ENCODE assay signal across 8 cellular contexts in genomic region chr15:67840747-67841634, GRCh38. TPM values are rescaled to one million over a fixed set of nuclear protein-coding genes. Genes with fewer than 3 reads are reported as not detected.
A peak's percentile ranks its signal among the peaks of the same experiment; 100 is the strongest.
DNase-seq lines count a peak whose midpoint lies in the region; ATAC-seq and TF ChIP-seq lines count a peak whose summit lies in the region.

No MANE protein-coding gene starts in this region.

- H3K4me1 ChIP-seq in BLaER1 treated with 17β-estradiol and CSF1 and Interleukin-3, amounts not matched to agents 10 nM and 100 nM: peaks cover 24 to 51% (median 29%) of the 10 kb centered on the region in 10 experiments

- peak; percentile 67 for DNase-seq in H7
- DNase-seq in SK-MEL-5 (ENCODE audit: low read depth, low spot score): peak; percentile 43
- no peak for DNase-seq in epithelial cell of esophagus (ENCODE audit: low read depth)
- DNase-seq in myocyte (ENCODE audit: low read depth): peak; percentile 52
- DNase-seq in NCI-H226: no peak
- no peak for DNase-seq in DMS153 (lab: John Stamatoyannopoulos, UW)

- H4K20me1 ChIP-seq in BLaER1 treated with 17β-estradiol and CSF1 and Interleukin-3, amounts not matched to agents 10 nM and 100 nM: peaks cover 0 to 2% (median 2%) of the 10 kb centered on the region in 11 experiments; a peak in 10 of 22 replicates

- no peaks in the 10 kb centered on the region for H3K9me3 ChIP-seq in BLaER1 treated with 17β-estradiol and CSF1 and Interleukin-3, amounts not matched to agents 10 nM and 100 nM (replicated peaks in 1 of 11)

- peak overlapping the region; percentile 88 to 94 (median 91) for H3K9ac ChIP-seq in BLaER1 treated with 17β-estradiol and CSF1 and Interleukin-3, amounts not matched to agents 10 nM and 100 nM

- in situ Hi-C loops in SK-MEL-5 (cut with HindIII; ENCODE audit: low pct_unique_long_range_greater_than_20kb, low sequenced_read_pairs): no loop called here

- peak overlapping the region; percentile 79 to 93 (median 89) for H3K27ac ChIP-seq in BLaER1 treated with 17β-estradiol and CSF1 and Interleukin-3, amounts not matched to agents 10 nM and 100 nM

- H3K36me3 ChIP-seq in BLaER1 treated with 17β-estradiol and CSF1 and Interleukin-3, amounts not matched to agents 10 nM and 100 nM: no peaks in the 10 kb centered on the region
- H3K36me3 ChIP-seq in H7 (replicated peaks; ENCODE audit: control insufficient read depth, insufficient read depth, low read length): no peaks in the 10 kb centered on the region

- no peak for ATAC-seq in HG03196 (IDR thresholded peaks at IDR 0.05; ENCODE audit: unreplicated experiment)

- TF ChIP-seq CTCF in epithelial cell of esophagus (IDR thresholded peaks at IDR 0.05; ENCODE audit: insufficient read depth, low read depth, low read length, missing control alignments): no peak

- H3K4me2 ChIP-seq in BLaER1 treated with 17β-estradiol and CSF1 and Interleukin-3, amounts not matched to agents 10 nM and 100 nM: peak overlapping the region; percentile 80 to 98 (median 95)

- H3K4me3 ChIP-seq in BLaER1 treated with 17β-estradiol and CSF1 and Interleukin-3, amounts not matched to agents 10 nM and 100 nM: peak overlapping the region; percentile 64 to 87 (median 82)
- H3K4me3 ChIP-seq in H7 (ENCODE audit: insufficient read depth, low read depth, low read length) (peak overlapping the region; percentile 93), epithelial cell of esophagus (ENCODE audit: low read length) (peak overlapping the region; percentile 98)

- peaks cover 20 to 32% (median 29%) of the 10 kb centered on the region in 11 experiments for H3K27me3 ChIP-seq in BLaER1 treated with 17β-estradiol and CSF1 and Interleukin-3, amounts not matched to agents 10 nM and 100 nM
- H3K27me3 ChIP-seq in H7 (ENCODE audit: control insufficient read depth, insufficient read depth, low read length): peaks cover 32% of the 10 kb centered on the region

RNA-seq across cellular contexts. Expression of gene RNU6-1, which starts 1.1 kb away (rescaled TPM):
- total RNA-seq in H7 (2014; rRNA removed; shearing (Covaris generic)): not detected in 2 replicates
- not detected in 2 replicates for total RNA-seq in SK-MEL-5 (2014; rRNA removed; shearing (Covaris generic))
- polyA plus RNA-seq in SK-MEL-5 (2015; cell fraction: cytosol; rRNA removed): not detected in 2 replicates
- polyA plus RNA-seq in SK-MEL-5 (2015; cell fraction: nucleus; rRNA removed): not detected in 2 replicates
- not detected in 2 replicates for total RNA-seq in myocyte
- polyA plus RNA-seq in myocyte (2012): not detected

RNA-seq across cellular contexts. Expression of gene SKOR1, which starts 15.7 kb away (rescaled TPM):
- total RNA-seq in H7 (2014; rRNA removed; shearing (Covaris generic)): 0.11 TPM in 1 of 2 replicates, not detected in the other
- 0.03 TPM in 1 of 2 replicates, not detected in the other for total RNA-seq in SK-MEL-5 (2014; rRNA removed; shearing (Covaris generic))
- 0.11 and 0.14 TPM in 2 replicates for polyA plus RNA-seq in SK-MEL-5 (2015; cell fraction: cytosol; rRNA removed)
- 0.39 TPM in 1 of 2 replicates, not detected in the other for polyA plus RNA-seq in SK-MEL-5 (2015; cell fraction: nucleus; rRNA removed)
- total RNA-seq in myocyte: 0.05 and 0.08 TPM in 2 replicates
- polyA plus RNA-seq in myocyte (2012): 0.18 TPM

Comparison
In these comparisons a context has a peak if more than half of its experiments do, and no peak if none do; other contexts are left out.
1. DNase-seq: peak in H7 (single experiment), SK-MEL-5 (single experiment) and myocyte (single experiment); none in epithelial cell of esophagus (single experiment), NCI-H226 (single experiment) and DMS153 (single experiment).
2. Peak in every context shown above with its lines, with median percentiles within 50 percentile points of each other: H3K4me3 ChIP-seq.